In the genomic region with DNA sequence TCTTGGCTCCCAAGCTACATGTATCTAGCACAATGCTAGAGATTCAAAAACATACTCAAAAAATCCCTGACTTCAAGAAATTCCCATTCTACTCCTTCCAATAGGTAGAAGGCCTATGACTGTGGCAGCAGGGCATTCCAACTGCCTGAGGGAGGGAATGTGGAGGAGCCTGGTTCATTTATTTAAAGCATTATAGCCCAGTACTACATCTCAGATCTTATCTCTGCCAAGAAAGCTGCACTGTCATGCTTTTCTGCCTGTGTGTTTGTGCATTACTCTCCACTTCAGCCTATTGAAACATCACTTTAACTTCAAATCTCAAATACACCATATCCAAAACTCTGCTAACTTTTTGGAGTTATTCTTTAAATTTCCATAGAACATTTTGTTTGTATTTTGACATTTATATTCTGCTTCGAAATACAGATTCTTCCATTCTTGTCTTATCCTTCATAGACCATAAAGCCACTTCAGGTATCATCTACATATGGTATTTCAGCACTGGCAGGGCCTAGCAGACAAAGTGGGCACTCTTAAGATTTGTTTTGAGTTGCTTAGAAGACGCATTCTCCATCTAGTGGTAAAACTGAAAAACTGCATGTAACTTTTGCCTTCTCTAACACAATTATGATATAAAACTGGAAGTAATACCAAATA, we compare ENCODE assay signal across 8 cellular contexts. TPM values are rescaled to one million over a fixed set of nuclear protein-coding genes. Genes with fewer than 3 reads are reported as not detected.
DNase-seq lines count a peak whose midpoint lies in the region; ATAC-seq, FAIRE-seq and TF ChIP-seq lines count a peak whose summit lies in the region.

No MANE protein-coding gene starts in this region.

- no peak overlapping the region for H3K4me3 Mint-ChIP-seq in neural progenitor cell

- no peak for FAIRE-seq in HTR-8/SVneo (lab: Jason Lieb, UNC)

- POLR2A ChIA-PET in SK-N-SH (lab: Yijun Ruan, JAX), result no interaction called here

- peaks cover 6% of the 10 kb centered on the region for H3K4me1 Mint-ChIP-seq in neural progenitor cell

- peaks cover 12% of the 10 kb centered on the region for H3F3A ChIP-seq in SK-N-SH (replicated peaks; ENCODE audit: insufficient read depth)
- no peaks in the 10 kb centered on the region for H3F3A ChIP-seq in neural progenitor cell (ENCODE audit: low read depth)

- H3K79me2 ChIP-seq in SK-N-SH (ENCODE audit: insufficient read depth) (no peaks in the 10 kb centered on the region), neural progenitor cell (ENCODE audit: low read depth) (no peaks in the 10 kb centered on the region)

- H3K9me2 ChIP-seq in SK-N-SH, result no peaks in the 10 kb centered on the region

- DNase-seq in AG20443 (ENCODE audit: low spot score) (peak; percentile 68), HTR-8/SVneo (ENCODE audit: insufficient read length, low spot score) (peak; percentile 48), SK-N-SH (peak; percentile 36), neural progenitor cell (ENCODE audit: low spot score) (peak; percentile 50), HuH-7 (ENCODE audit: low spot score) (no peak)

- H3K9me3 ChIP-seq in SK-N-SH (no peaks in the 10 kb centered on the region), neural progenitor cell (ENCODE audit: low read depth) (no peaks in the 10 kb centered on the region)

- H3K4me3 ChIP-seq in SK-N-SH (ENCODE audit: low read depth in 2 of 2, low read length in 1 of 2) (no peak overlapping the region), neural progenitor cell (no peak overlapping the region)

- H3K36me3 ChIP-seq in SK-N-SH (replicated peaks in 1 of 2; ENCODE audit: control insufficient read depth in 1 of 2, insufficient read depth in 2 of 2, low read length in 1 of 2) (no peaks in the 10 kb centered on the region), neural progenitor cell (no peaks in the 10 kb centered on the region)

- WGBS in SK-N-SH (ENCODE audit: low lambda C conversion rate), result 0% methylated on average over 2 of the region's 2 CpGs

- H3K9ac ChIP-seq in SK-N-SH (no peak overlapping the region), neural progenitor cell (no peak overlapping the region)

- H4K20me1 ChIP-seq in SK-N-SH (ENCODE audit: insufficient read depth), result no peaks in the 10 kb centered on the region
- H4K20me1 ChIP-seq in neural progenitor cell (ENCODE audit: low read depth), result no peaks in the 10 kb centered on the region

- peak; percentile 60 for TF ChIP-seq CTCF in GM12874 (IDR thresholded peaks at IDR 0.05; ENCODE audit: insufficient read depth, low read depth, low read length)
- peak; percentile 84 for TF ChIP-seq CTCF in SK-N-SH (IDR thresholded peaks at IDR 0.05)
- peak; percentile 73 for TF ChIP-seq CTCF in neural progenitor cell (IDR thresholded peaks at IDR 0.05)

- ATAC-seq in esophagus mucosa (peak; percentile 38), GM19023 (IDR thresholded peaks at IDR 0.05; ENCODE audit: unreplicated experiment) (no peak)

- H2AFZ ChIP-seq in SK-N-SH (ENCODE audit: low read depth) (peak overlapping the region; percentile 12; the same call in 1 of the 2 replicates), neural progenitor cell (replicated peaks) (peak overlapping the region; percentile 56)

- no peak overlapping the region for H3K27ac Mint-ChIP-seq in neural progenitor cell

- no peak for TF ChIP-seq EP300 in SK-N-SH (IDR thresholded peaks at IDR 0.05; ENCODE audit: borderline replicate concordance in 1 of 2, low read depth in 1 of 2, low read length in 1 of 2)

- H3K9me3 Mint-ChIP-seq in neural progenitor cell, result no peaks in the 10 kb centered on the region

- H3K4me2 ChIP-seq in SK-N-SH (no peak overlapping the region), neural progenitor cell (no peak overlapping the region)

- TF ChIP-seq RAD21 in SK-N-SH (IDR thresholded peaks at IDR 0.05; ENCODE audit: low read length), result peak; percentile 76

- H3K27me3 Mint-ChIP-seq in neural progenitor cell (ENCODE audit: insufficient read depth, low read depth), result no peaks in the 10 kb centered on the region

- CTCF ChIA-PET in SK-N-SH (lab: Yijun Ruan, JAX), result interaction anchor here (0.6 to 2.8 kb wide), 18 partner anchors 10 to 155 kb away, joined by 3 to 11 read pairs (median 4); partner anchors contain the start of gene NEDD4

- H3K4me1 ChIP-seq in SK-N-SH (ENCODE audit: control insufficient read depth in 1 of 2, insufficient read depth in 2 of 2, low read depth in 1 of 2, low read length in 1 of 2), result peaks cover 4 to 10% of the 10 kb centered on the region in 2 experiments; a peak in 1 of 4 replicates
- no peaks in the 10 kb centered on the region for H3K4me1 ChIP-seq in neural progenitor cell

- H3K27me3 ChIP-seq in SK-N-SH (ENCODE audit: insufficient read depth), result no peaks in the 10 kb centered on the region
- no peaks in the 10 kb centered on the region for H3K27me3 ChIP-seq in neural progenitor cell

- H3K36me3 Mint-ChIP-seq in neural progenitor cell, result no peaks in the 10 kb centered on the region

- H3K27ac ChIP-seq in SK-N-SH (ENCODE audit: low read depth in 2 of 2, low read length in 1 of 2) (peak overlapping the region; percentile 19 to 62), neural progenitor cell (no peak overlapping the region)

TF ChIP-seq in SK-N-SH, 30 proteins besides CTCF, POLR2A, EP300 and RAD21:
- TF ChIP-seq SMC3 (IDR thresholded peaks at IDR 0.05; ENCODE audit: low read depth, low read length), result peak; percentile 62
- no peak for TF ChIP-seq GATA2 (CRISPR knock-in tag; IDR thresholded peaks at IDR 0.05)
TF ChIP-seq in SK-N-SH: peak in this region for 1.

RNA-seq across cellular contexts. Expression of gene NEDD4, which starts 59.1 kb away (rescaled TPM):
- 12.9 and 17.3 TPM in 2 replicates for polyA plus RNA-seq in SK-N-SH (2012; rRNA removed)
- 17.6 and 18.6 TPM in 2 replicates for polyA plus RNA-seq in SK-N-SH (2012; cell fraction: cytosol; rRNA removed)
- polyA plus RNA-seq in SK-N-SH (2012; cell fraction: nucleus; rRNA removed), result 9.1 and 21.0 TPM in 2 replicates
- total RNA-seq in esophagus mucosa (9.3 TPM), neural progenitor cell (ENCODE audit: low replicate concordance) (16.1 and 36.7 TPM in 2 replicates)
